ENCODE assay signal across 29 cellular contexts in the genomic region with DNA sequence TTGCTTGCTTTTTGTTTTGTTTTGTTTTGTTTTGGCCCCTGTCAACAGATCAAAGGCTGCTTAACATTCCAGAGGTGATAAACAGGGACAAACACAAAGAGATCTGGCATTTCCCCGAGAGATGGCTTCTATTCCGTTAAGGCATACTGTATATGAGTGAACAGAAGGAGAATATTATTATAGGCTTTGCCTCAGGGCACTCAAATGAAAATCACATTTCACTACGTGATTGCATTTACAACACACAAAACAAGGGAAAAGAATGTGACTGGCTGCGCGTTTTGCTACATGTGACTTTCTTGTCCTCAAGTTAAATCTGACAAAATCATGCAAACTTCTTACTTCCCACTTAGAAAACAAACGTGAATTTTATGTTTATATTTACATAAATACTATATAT.
"Had no signal": no experiment of that assay in that cellular context is flagged by ENCODE, and none has a peak within 500 bp of the region (broad histone marks: within the 10 kb centered on the region; RNA-seq: fewer than 3 reads in every experiment).

No MANE protein-coding gene starts in this region.

- H3K27me3 ChIP-seq: stomach, suprapubic skin, testis, thyroid gland, tibial artery, tibial nerve, transverse colon, upper lobe of left lung, upper lobe of right lung, uterus, vagina had no signal

- H3K9me3 ChIP-seq: testis, thoracic aorta, thyroid gland, tibial artery, transverse colon, upper lobe of left lung, upper lobe of right lung, uterus, vagina had no signal

- H3K36me3 Mint-ChIP-seq: stimulated activated effector memory CD8-positive, alpha-beta T cell treated with anti-CD3 and anti-CD28 coated beads, Interleukin-12 subunit alpha, Interleukin-12 subunit beta, amount 100 ng/mL, for 72 hours; stimulated activated memory B cell treated with anti-CD40 and anti-IgM and Interleukin-4, amounts not matched to agents 10 μg/mL and 1 μg/mL and 100 μg/mL, for 72 hours; stimulated activated naive B cell treated with anti-CD40 and anti-IgM and Interleukin-4, amounts not matched to agents 10 μg/mL and 1 μg/mL and 100 μg/mL, for 72 hours; type B pancreatic cell had no signal

- H3K4me3 Mint-ChIP-seq: stimulated activated effector memory CD8-positive, alpha-beta T cell treated with anti-CD3 and anti-CD28 coated beads, Interleukin-12 subunit alpha, Interleukin-12 subunit beta, amount 100 ng/mL, for 72 hours; stimulated activated memory B cell treated with anti-CD40 and anti-IgM and Interleukin-4, amounts not matched to agents 10 μg/mL and 1 μg/mL and 100 μg/mL, for 72 hours; stimulated activated naive B cell treated with anti-CD40 and anti-IgM and Interleukin-4, amounts not matched to agents 10 μg/mL and 1 μg/mL and 100 μg/mL, for 72 hours; stimulated activated naive CD8-positive, alpha-beta T cell treated with anti-CD3 and anti-CD28 coated beads, Interleukin-15, amount 100 ng/mL, for 72 hours; stimulated activated naive CD8-positive, alpha-beta T cell treated with anti-CD3 and anti-CD28 coated beads, Interleukin-15, Interleukin-2, amounts not matched to agents 100 ng/mL and 50 ng/mL, for 24 hours; type B pancreatic cell had no signal

- H3K4me1 ChIP-seq: stomach, suprapubic skin, testis, thyroid gland, tibial artery, tibial nerve, transverse colon, upper lobe of left lung, upper lobe of right lung, uterus, vagina had no signal

- FAIRE-seq: urothelium cell line had no signal

- H3K27me3 Mint-ChIP-seq: stimulated activated memory B cell treated with anti-CD40 and anti-IgM and Interleukin-4, amounts not matched to agents 10 μg/mL and 1 μg/mL and 100 μg/mL, for 72 hours; stimulated activated naive B cell treated with anti-CD40 and anti-IgM and Interleukin-4, amounts not matched to agents 10 μg/mL and 1 μg/mL and 100 μg/mL, for 72 hours; stimulated activated naive CD8-positive, alpha-beta T cell treated with anti-CD3 and anti-CD28 coated beads, Interleukin-15, amount 100 ng/mL, for 72 hours; stimulated activated naive CD8-positive, alpha-beta T cell treated with anti-CD3 and anti-CD28 coated beads, Interleukin-15, Interleukin-2, amounts not matched to agents 100 ng/mL and 50 ng/mL, for 24 hours; type B pancreatic cell had no signal

- H3K9me3 Mint-ChIP-seq: type B pancreatic cell had no signal

- H3K4me1 Mint-ChIP-seq: stimulated activated effector memory CD8-positive, alpha-beta T cell treated with anti-CD3 and anti-CD28 coated beads, Interleukin-12 subunit alpha, Interleukin-12 subunit beta, amount 100 ng/mL, for 72 hours; stimulated activated memory B cell treated with anti-CD40 and anti-IgM and Interleukin-4, amounts not matched to agents 10 μg/mL and 1 μg/mL and 100 μg/mL, for 72 hours; stimulated activated naive B cell treated with anti-CD40 and anti-IgM and Interleukin-4, amounts not matched to agents 10 μg/mL and 1 μg/mL and 100 μg/mL, for 72 hours; stimulated activated naive CD8-positive, alpha-beta T cell treated with anti-CD3 and anti-CD28 coated beads, Interleukin-15, amount 100 ng/mL, for 72 hours had no signal

- H3K27ac Mint-ChIP-seq: stimulated activated effector memory CD8-positive, alpha-beta T cell treated with anti-CD3 and anti-CD28 coated beads, Interleukin-12 subunit alpha, Interleukin-12 subunit beta, amount 100 ng/mL, for 72 hours; stimulated activated memory B cell treated with anti-CD40 and anti-IgM and Interleukin-4, amounts not matched to agents 10 μg/mL and 1 μg/mL and 100 μg/mL, for 72 hours; stimulated activated naive B cell treated with anti-CD40 and anti-IgM and Interleukin-4, amounts not matched to agents 10 μg/mL and 1 μg/mL and 100 μg/mL, for 72 hours; stimulated activated naive CD8-positive, alpha-beta T cell treated with anti-CD3 and anti-CD28 coated beads, Interleukin-15, amount 100 ng/mL, for 72 hours; stimulated activated naive CD8-positive, alpha-beta T cell treated with anti-CD3 and anti-CD28 coated beads, Interleukin-15, Interleukin-2, amounts not matched to agents 100 ng/mL and 50 ng/mL, for 24 hours; type B pancreatic cell had no signal

- H3K36me3 ChIP-seq: stomach, suprapubic skin, thoracic aorta, thyroid gland, tibial artery, tibial nerve, transverse colon, upper lobe of left lung, upper lobe of right lung, uterus, vagina had no signal

- H3K27ac ChIP-seq: stomach, suprapubic skin, testis, thoracic aorta, thyroid gland, tibial artery, tibial nerve, transverse colon, upper lobe of left lung, upper lobe of right lung, uterus, vagina had no signal

- H3K4me3 ChIP-seq: stomach, suprapubic skin, testis, thoracic aorta, thyroid gland, tibial artery, tibial nerve, transverse colon, upper lobe of left lung, upper lobe of right lung, uterus, vagina had no signal

- DNase-seq: stimulated activated CD4-positive, alpha-beta T cell treated with anti-CD3 and anti-CD28 coated beads, Interleukin-2, amount 100 ng/mL, for 48 hours; stimulated activated CD4-positive, alpha-beta T cell treated with anti-CD3 and anti-CD28 coated beads, Interleukin-4, amount 100 ng/mL, for 1 hour; stimulated activated CD4-positive, alpha-beta T cell treated with anti-CD3 and anti-CD28 coated beads, Interleukin-4, amount 100 ng/mL, for 24 hours; stimulated activated CD4-positive, alpha-beta T cell treated with anti-CD3 and anti-CD28 coated beads, Interleukin-4, amount 100 ng/mL, for 4 hours; stimulated activated CD8-positive, alpha-beta memory T cell treated with anti-CD3 and anti-CD28 coated beads, Interleukin-4, amount 100 ng/mL, for 48 hours; stimulated activated naive B cell treated with anti-CD40 and anti-IgM and Interleukin-4, amounts not matched to agents 10 μg/mL and 1 μg/mL and 100 μg/mL, for 72 hours; stimulated activated naive CD4-positive, alpha-beta T cell; stimulated activated naive CD4-positive, alpha-beta T cell treated with Interleukin-2 at 50 U/mL for 16 hours; stimulated activated naive CD8-positive, alpha-beta T cell treated with anti-CD3 and anti-CD28 coated beads, Interleukin-15, amount 100 ng/mL, for 72 hours; stimulated activated naive CD8-positive, alpha-beta T cell treated with anti-CD3 and anti-CD28 coated beads, Interleukin-15, Interleukin-2, amounts not matched to agents 100 U/mL and 50 U/mL, for 24 hours; stomach; substantia nigra; testis; thyroid gland; tibial artery; transverse colon; trophoblast cell; upper lobe of left lung; upper lobe of right lung; uterus had no signal
